Comparison of ENCODE assay signal across 14 cellular contexts in the genomic region with DNA sequence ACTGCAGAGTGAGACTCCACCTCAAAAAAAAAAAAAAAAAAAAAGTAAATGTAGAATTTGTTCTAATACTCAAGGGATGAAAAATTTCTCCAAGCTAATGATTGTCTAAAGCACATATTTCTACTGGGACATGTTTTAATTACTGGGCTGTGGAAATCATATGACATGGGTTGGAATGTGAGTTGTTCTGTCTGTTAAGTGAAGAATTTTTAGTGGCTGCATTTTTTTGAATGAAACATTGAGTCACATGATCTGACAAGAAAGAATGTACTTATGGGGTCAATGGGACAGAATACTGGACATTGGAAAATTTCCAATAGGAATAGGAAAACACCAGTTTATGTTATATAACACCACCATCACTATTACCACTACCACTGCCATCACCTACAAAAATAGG.
DNase-seq lines count a peak whose midpoint lies in the region; ATAC-seq and TF ChIP-seq lines count a peak whose summit lies in the region.
"Had no signal": no experiment of that assay in that cellular context is flagged by ENCODE, and none has a peak within 500 bp of the region (broad histone marks: within the 10 kb centered on the region; RNA-seq: fewer than 3 reads in every experiment).

No MANE protein-coding gene starts in this region.

- H3K4me2 ChIP-seq in HCT116 (ENCODE audit: low read length), result 0 out of 2 replicates have a peak overlapping the region, but pooled peaks have one; percentile 6

- H3K27me3 ChIP-seq in HCT116 (ENCODE audit: insufficient read depth, low read length) (no peaks in the 10 kb centered on the region), brain microvascular endothelial cell (replicated peaks) (no peaks in the 10 kb centered on the region)
- H3K27me3 ChIP-seq: breast epithelium, right lobe of liver had no signal

- H3K27ac ChIP-seq in HCT116 (ENCODE audit: low read depth, low read length) (no peak overlapping the region), brain microvascular endothelial cell (peak overlapping the region; percentile 29)
- H3K27ac ChIP-seq: breast epithelium, right lobe of liver, VCaP had no signal

- BruUV-seq in HCT116 (replicated peaks; lab: Mats Ljungman, UMichigan), result no TSS peak

- CTCF ChIA-PET in HCT116 (lab: Charles Lee), result no interaction called here

- no peaks in the 10 kb centered on the region for H3K9me3 ChIP-seq in HCT116 (ENCODE audit: control insufficient read depth in 1 of 2, insufficient read depth in 1 of 2, low read depth in 1 of 2, low read length in 2 of 2)
- H3K9me3 ChIP-seq: breast epithelium, right lobe of liver had no signal

- in situ Hi-C loops in brain microvascular endothelial cell (cut with HindIII; ENCODE audit: low pct_ligation_motif_present, low sequenced_read_pairs), result no loop called here

- intact Hi-C loops in HCT116 (cut with micrococcal nuclease), result no loop called here

- RAD21 ChIA-PET in HCT116 (lab: Charles Lee; ENCODE audit: low non-redundant PET in 1 of 2, low total read pairs in 2 of 2, uncharacterized antibody in 2 of 2, unreplicated experiment in 2 of 2), result no interaction called here

- no peaks in the 10 kb centered on the region for H4K20me1 ChIP-seq in HCT116 (ENCODE audit: insufficient read depth)

- peak overlapping the region; percentile 48 for H2AFZ ChIP-seq in HCT116 (ENCODE audit: low read depth, low read length, poor library complexity, severe bottlenecking)

- TF ChIP-seq RAD21 in HCT116 (IDR thresholded peaks at IDR 0.05; ENCODE audit: low read depth), result no peak

- DNase-seq in AG20443 (ENCODE audit: low spot score) (peak; percentile 16), HCT116 (ENCODE audit: low read depth, low spot score) (no peak), brain microvascular endothelial cell (no peak), left kidney (ENCODE audit: low read depth, low spot score) (peak; percentile 48), NCI-H2196 (lab: John Stamatoyannopoulos, UW; ENCODE audit: unreplicated experiment) (no peak), iPS-NIHi7 (ENCODE audit: extremely low spot score) (no peak)
- DNase-seq: NCI-H1417 treated with DMSO at 0.1 percent for 48 hours; right lobe of liver; stimulated activated naive CD8-positive, alpha-beta T cell treated with anti-CD3 and anti-CD28 coated beads, Interleukin-15, amount 100 ng/mL, for 72 hours had no signal

- no peaks in the 10 kb centered on the region for H3K79me2 ChIP-seq in HCT116 (ENCODE audit: insufficient read depth, low read length)

- H3K9me2 ChIP-seq in HCT116 (ENCODE audit: insufficient read depth), result no peaks in the 10 kb centered on the region; the same call in 1 of the 2 replicates

- no peak for TF ChIP-seq POLR2A in HCT116 (IDR thresholded peaks at IDR 0.05; ENCODE audit: borderline replicate concordance, extremely low read depth, insufficient read depth, insufficient read length)

- ATAC-seq in HCT116, result no peak
- ATAC-seq in HG02884 (IDR thresholded peaks at IDR 0.05; ENCODE audit: unreplicated experiment), result no peak
- ATAC-seq in HG02981 (IDR thresholded peaks at IDR 0.05; ENCODE audit: unreplicated experiment), result no peak
- ATAC-seq: HepG2 had no signal

- no peak for TF ChIP-seq CTCF in HCT116 (IDR thresholded peaks at IDR 0.05 in 2 of 3, conservative IDR thresholded peaks at IDR 0.05 in 1 of 3; ENCODE audit: borderline replicate concordance in 1 of 3, insufficient read depth in 1 of 3, low read depth in 2 of 3, low read length in 2 of 3)
- TF ChIP-seq CTCF in brain microvascular endothelial cell (IDR thresholded peaks at IDR 0.05; ENCODE audit: low read depth, low read length, missing control alignments), result no peak

- POLR2A ChIA-PET in HCT116 (lab: Charles Lee), result no interaction called here

- H3K4me3 ChIP-seq in HCT116 (replicated peaks in 1 of 2; ENCODE audit: low read depth in 1 of 2, low read length in 2 of 2) (no peak overlapping the region), brain microvascular endothelial cell (ENCODE audit: low read depth, low read length) (no peak overlapping the region)
- H3K4me3 ChIP-seq: breast epithelium, right lobe of liver had no signal

- H3K4me1 ChIP-seq in HCT116 (ENCODE audit: control insufficient read depth in 1 of 2, insufficient read depth in 2 of 2, low read length in 2 of 2), result peaks cover 0 to 12% of the 10 kb centered on the region in 2 experiments; a peak in 2 of 4 replicates
- H3K4me1 ChIP-seq: breast epithelium, right lobe of liver had no signal

- no peak overlapping the region for H3K9ac ChIP-seq in HCT116 (ENCODE audit: low read length)

- H3K36me3 ChIP-seq in HCT116 (ENCODE audit: control insufficient read depth in 1 of 2, insufficient read depth in 2 of 2, low read length in 2 of 2), result no peaks in the 10 kb centered on the region
- no peaks in the 10 kb centered on the region for H3K36me3 ChIP-seq in brain microvascular endothelial cell (replicated peaks)
- H3K36me3 ChIP-seq: breast epithelium, right lobe of liver had no signal

TF ChIP-seq in HCT116, 20 proteins besides CTCF, POLR2A, EP300 and RAD21:
- TF ChIP-seq ELF1 (IDR thresholded peaks at IDR 0.05; ENCODE audit: borderline replicate concordance, low read depth), result no peak
- no peak for TF ChIP-seq EGR1 (IDR thresholded peaks at IDR 0.05; ENCODE audit: low read depth)
- TF ChIP-seq, protein P1, sequence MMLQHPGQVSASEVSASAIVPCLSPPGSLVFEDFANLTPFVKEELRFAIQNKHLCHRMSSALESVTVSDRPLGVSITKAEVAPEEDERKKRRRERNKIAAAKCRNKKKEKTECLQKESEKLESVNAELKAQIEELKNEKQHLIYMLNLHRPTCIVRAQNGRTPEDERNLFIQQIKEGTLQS (IDR thresholded peaks at IDR 0.05), result no peak
- no peak for TF ChIP-seq TCF7L2 (IDR thresholded peaks at IDR 0.05; ENCODE audit: borderline replicate concordance, extremely low read depth, insufficient read depth, insufficient read length)
- no peak for TF ChIP-seq ZNF274 (IDR thresholded peaks at IDR 0.05; ENCODE audit: low read depth, low read length)
- TF ChIP-seq CEBPB (IDR thresholded peaks at IDR 0.05; ENCODE audit: low read depth), result no peak
- TF ChIP-seq, protein P2, sequence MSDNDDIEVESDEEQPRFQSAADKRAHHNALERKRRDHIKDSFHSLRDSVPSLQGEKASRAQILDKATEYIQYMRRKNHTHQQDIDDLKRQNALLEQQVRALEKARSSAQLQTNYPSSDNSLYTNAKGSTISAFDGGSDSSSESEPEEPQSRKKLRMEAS (IDR thresholded peaks at IDR 0.05), result no peak
- TF ChIP-seq SP1 (IDR thresholded peaks at IDR 0.05; ENCODE audit: low read depth), result no peak
- TF ChIP-seq SRF (IDR thresholded peaks at IDR 0.05; ENCODE audit: low read depth), result no peak
- TF ChIP-seq POLR2AphosphoS5 (IDR thresholded peaks at IDR 0.05; ENCODE audit: low read depth, low read length), result no peak
TF ChIP-seq in HCT116: peak in this region for 0.

Comparison
In these comparisons a context has a peak if more than half of its experiments do, and no peak if none do; other contexts are left out.
1. DNase-seq: peak in AG20443 (single experiment) and left kidney (single experiment); none in HCT116 (single experiment), brain microvascular endothelial cell (single experiment), NCI-H2196 (single experiment) and iPS-NIHi7 (single experiment).